Comparison of ENCODE assay signal across 11 cellular contexts in the genomic region with DNA sequence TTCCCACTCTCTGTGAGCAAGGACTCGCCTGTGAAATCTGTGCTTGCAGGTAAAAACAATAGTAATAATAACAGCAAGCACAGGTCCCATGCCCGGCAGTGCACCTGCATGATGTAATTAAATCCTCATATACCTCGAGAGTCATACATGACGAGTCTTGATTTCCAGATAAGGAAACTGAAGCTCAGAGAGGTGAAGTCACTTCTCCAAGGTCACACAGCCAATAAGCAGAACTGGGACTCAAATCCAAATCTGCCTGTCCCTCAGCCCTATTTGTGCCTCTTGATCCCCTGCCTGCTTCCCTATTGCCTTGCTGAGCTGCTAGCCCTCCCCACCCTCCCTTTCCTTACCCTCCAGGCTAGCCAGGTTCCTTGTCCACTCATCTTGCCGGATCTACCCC.
"Had no signal": no experiment of that assay in that cellular context is flagged by ENCODE, and none has a peak within 500 bp of the region (broad histone marks: within the 10 kb centered on the region; RNA-seq: fewer than 3 reads in every experiment).

No MANE protein-coding gene starts in this region.

- H3K27ac ChIP-seq: ascending aorta, pancreas, tibial artery, vagina, VCaP had no signal

- H3K4me3 ChIP-seq: ascending aorta, pancreas, tibial artery, vagina had no signal

- ATAC-seq: pancreas had no signal

- DNase-seq: activated CD4-positive, alpha-beta T cell treated with anti-CD3 and anti-CD28 coated beads for 48 hours; hypothalamus; kidney glomerular epithelial cell; pancreas; stimulated activated CD4-positive, alpha-beta T cell treated with anti-CD3 and anti-CD28 coated beads, Interleukin-4, amount 100 ng/mL, for 1 hour; tibial artery had no signal

- H3K4me1 Mint-ChIP-seq: neural crest cell had no signal

- H3K9me3 ChIP-seq: ascending aorta, pancreas, tibial artery, vagina had no signal

- H3K4me3 Mint-ChIP-seq: neural crest cell had no signal

- H3K4me1 ChIP-seq: ascending aorta, pancreas, tibial artery, vagina had no signal

- H3K27me3 ChIP-seq: ascending aorta, pancreas, tibial artery, vagina had no signal

- H3K36me3 ChIP-seq: pancreas had no signal

- H3K9me3 Mint-ChIP-seq: activated T-helper 2 cell treated with anti-CD3 and anti-CD28 coated beads, Interferon-gamma antibody, Interleukin-2, Interleukin-4, amounts not matched to agents 10 μg/mL and 5 μg/mL and 100 μg/mL, durations not matched to agents 14 hours and 24 hours and 36 hours; neural crest cell had no signal
